Comparison of ENCODE assay signal across 8 cellular contexts in genomic region chr11:119741369-119742262, GRCh38. TPM values are rescaled to one million over a fixed set of nuclear protein-coding genes. Genes with fewer than 3 reads are reported as not detected.
A peak's percentile ranks its signal among the peaks of the same experiment; 100 is the strongest.
DNase-seq lines count a peak whose midpoint lies in the region; ATAC-seq and TF ChIP-seq lines count a peak whose summit lies in the region.

No MANE protein-coding gene starts in this region.

- intact Hi-C loops in CD14-positive monocyte (cut with micrococcal nuclease) = loop anchor here in 1 of 2 donors (2.0 kb wide), 1 partner anchor 75 kb away; no protein-coding TSS in a partner anchor

- peaks cover 3% of the 10 kb centered on the region for H3K4me1 Mint-ChIP-seq in CD14-positive monocyte

- peaks cover 0 to 8% (median 0%) of the 10 kb centered on the region in 7 donors for H3K9me3 Mint-ChIP-seq in CD14-positive monocyte

- TF ChIP-seq CTCF in CD14-positive monocyte (IDR thresholded peaks at IDR 0.05) (peak; percentile 94), omental fat pad (IDR thresholded peaks at IDR 0.05) (no peak)

- DNase-seq in CD14-positive monocyte (ENCODE audit: low spot score) (no peak), left lobe of liver (ENCODE audit: low spot score) (no peak), omental fat pad (ENCODE audit: low spot score) (no peak), DMS153 (lab: John Stamatoyannopoulos, UW) (no peak)
- peak; percentile 46 for DNase-seq in activated CD4-positive, alpha-beta T cell treated with anti-CD3 and anti-CD28 coated beads for 1 hour
- DNase-seq in central memory CD4-positive, alpha-beta T cell = peak; percentile 20
- peak; percentile 35 for DNase-seq in stimulated activated CD8-positive, alpha-beta memory T cell treated with anti-CD3 and anti-CD28 coated beads, Interleukin-12 subunit alpha, Interleukin-12 subunit beta, amount 100 ng/mL, for 1 hour (ENCODE audit: low read depth)

- no peak overlapping the region for H3K27ac Mint-ChIP-seq in CD14-positive monocyte

- H3K4me3 Mint-ChIP-seq in CD14-positive monocyte = peak overlapping the region in 1 of 2 donors; percentile 80

- ATAC-seq in HG03159 (IDR thresholded peaks at IDR 0.05; ENCODE audit: unreplicated experiment) (peak; percentile 52), left lobe of liver (peak; percentile 91), omental fat pad (ENCODE audit: low FRiP score) (no peak)

- H3K36me3 Mint-ChIP-seq in CD14-positive monocyte = peaks cover 0 to 2% of the 10 kb centered on the region in 2 donors

- peaks cover 32 to 58% (median 48%) of the 10 kb centered on the region in 3 donors for H3K27me3 Mint-ChIP-seq in CD14-positive monocyte (ENCODE audit: low read depth in 3 of 3)

RNA-seq across cellular contexts. Expression of gene NECTIN1, which starts 12.6 kb away (rescaled TPM):
- polyA plus RNA-seq in CD14-positive monocyte = under 1 TPM; 0.53 to 0.85 TPM
- 6.5 TPM for total RNA-seq in left lobe of liver
- 1 to 10 TPM; 2.2 to 4.3 (median 2.5) TPM for total RNA-seq in omental fat pad

Comparison
In these comparisons a context has a peak if more than half of its experiments do, and no peak if none do; other contexts are left out.
1. DNase-seq: peak in activated CD4-positive, alpha-beta T cell treated with anti-CD3 and anti-CD28 coated beads for 1 hour (single experiment), central memory CD4-positive, alpha-beta T cell (single experiment) and stimulated activated CD8-positive, alpha-beta memory T cell treated with anti-CD3 and anti-CD28 coated beads, Interleukin-12 subunit alpha, Interleukin-12 subunit beta, amount 100 ng/mL, for 1 hour (single experiment); none in CD14-positive monocyte (single experiment), left lobe of liver (single experiment), omental fat pad (single experiment) and DMS153 (single experiment).